Comparison of ENCODE assay signal across 26 cellular contexts in genomic region chr6:18707714-18708439, GRCh38.
"Had no signal": no experiment of that assay in that cellular context is flagged by ENCODE, and none has a peak within 500 bp of the region (broad histone marks: within the 10 kb centered on the region; RNA-seq: fewer than 3 reads in every experiment).

No MANE protein-coding gene starts in this region.

- H3K4me3 Mint-ChIP-seq: IgD-negative memory B cell had no signal

- H3K4me1 ChIP-seq: SJCRH30 had no signal

- H3K36me3 Mint-ChIP-seq: IgD-negative memory B cell had no signal

- H3K9me3 ChIP-seq: SJCRH30 had no signal

- ATAC-seq: K562, Panc1, PC-3, Right ventricle myocardium inferior, SK-N-SH treated with all-trans-retinoic acid at 6 μM for 48 hours had no signal

- H3K4me2 ChIP-seq: KMS-11 had no signal

- H3K27me3 ChIP-seq: SJCRH30 had no signal

- DNase-seq: Kasumi-1; NCI-H1092; NCI-H1105 treated with DMSO at 0.1 percent for 48 hours; NCI-H1417 treated with DMSO at 0.1 percent for 48 hours; NCI-H146; NCI-H1694 treated with DMSO at 0.1 percent for 48 hours; NCI-H1930; NCI-H2081; NCI-H2107; NCI-H226; NCI-H446; NCI-H510A; NCI-H524 treated with DMSO at 0.1 percent for 48 hours; NCI-H69; NCI-H774; NK-92 treated with Interleukin-12 subunit alpha and Interleukin-12 subunit beta, amount 100 ng/mL, for 24 hours; PC-3; SHP77 treated with DMSO at 0.1 percent for 48 hours; SJCRH30 had no signal

- H3K36me3 ChIP-seq: SJCRH30 had no signal

- H3K27ac ChIP-seq: HL-60, KMS-11, SJCRH30 had no signal

- H3K4me3 ChIP-seq: K562, SJCRH30 had no signal

- H3K27ac Mint-ChIP-seq: IgD-negative memory B cell had no signal

- H3K9ac ChIP-seq: KMS-11 had no signal

- H3K4me1 Mint-ChIP-seq: IgD-negative memory B cell had no signal
